Comparison of ENCODE assay signal across 31 cellular contexts in the genomic region with DNA sequence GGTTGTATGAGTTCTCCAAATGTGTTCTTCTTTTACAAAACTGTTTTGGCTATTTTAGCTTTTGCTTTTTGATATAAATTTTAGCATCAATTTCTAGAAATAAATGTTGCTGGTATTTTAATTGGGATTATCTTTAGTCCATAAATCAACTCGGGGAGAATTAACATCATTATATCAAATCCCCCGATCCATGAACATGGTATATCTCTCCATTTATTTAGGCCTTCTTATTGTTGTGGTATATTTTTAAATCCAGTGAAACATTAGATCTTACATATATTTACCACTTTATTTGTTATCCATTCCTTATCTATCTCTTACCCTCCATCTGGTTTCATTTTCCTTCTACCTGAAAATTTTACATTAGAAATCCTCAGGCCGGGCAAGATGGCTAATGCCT. TPM values are rescaled to one million over a fixed set of nuclear protein-coding genes. Genes with fewer than 3 reads are reported as not detected.
"Had no signal": no experiment of that assay in that cellular context is flagged by ENCODE, and none has a peak within 500 bp of the region (broad histone marks: within the 10 kb centered on the region; RNA-seq: fewer than 3 reads in every experiment).

No MANE protein-coding gene starts in this region.

- H3K4me3 ChIP-seq: adrenal gland, ascending aorta, body of pancreas, breast epithelium, cardiac muscle cell had no signal

- DNase-seq: activated effector memory CD4-positive, alpha-beta T cell treated with anti-CD3 and anti-CD28 coated beads, Interleukin-2, amount 50 U/mL, for 16 hours; activated effector memory CD4-positive, alpha-beta T cell treated with Interleukin-2 at 50 U/mL for 16 hours; activated gamma-delta T cell; activated gamma-delta T cell treated with Interleukin-2 at 50 U/mL for 16 hours; activated naive CD4-positive, alpha-beta T cell; activated naive CD4-positive, alpha-beta T cell treated with anti-CD3 and anti-CD28 coated beads for 36 hours; activated naive CD4-positive, alpha-beta T cell treated with anti-CD3 and anti-CD28 coated beads, Interleukin-2, amount 10 ng/mL, durations not matched to agents 7 days and 5 days; activated naive CD4-positive, alpha-beta T cell treated with anti-CD3 and anti-CD28 coated beads, Interleukin-2, amount 50 U/mL, for 16 hours; activated naive CD4-positive, alpha-beta T cell treated with Interleukin-2 at 50 U/mL for 16 hours; activated naive CD8-positive, alpha-beta T cell treated with anti-CD3 and anti-CD28 coated beads for 36 hours; activated naive CD8-positive, alpha-beta T cell treated with anti-CD3 and anti-CD28 coated beads, Interleukin-2, amount 10 ng/mL, durations not matched to agents 7 days and 5 days; activated naive CD8-positive, alpha-beta T cell treated with anti-CD3 and anti-CD28 coated beads, Interleukin-2, amount 50 U/mL, for 24 hours; activated T-cell treated with anti-CD3 and anti-CD28 coated beads, Interleukin-2, amount 50 U/mL, for 24 hours; activated T-cell treated with anti-CD3 and anti-CD28 coated beads, Interleukin-2, amount 50 U/mL, for 4 hours; activated T-cell treated with anti-CD3 and anti-CD28 coated beads, Interleukin-2, amount 50 U/mL, for 48 hours; activated T-cell treated with anti-CD3 and anti-CD28 coated beads, Interleukin-2, amount 50 U/mL, for 72 hours; adrenal gland; amniotic stem cell; amygdala; anterior cingulate cortex; aorta; body of pancreas; brain microvascular endothelial cell; caudate nucleus; central memory CD4-positive, alpha-beta T cell; cerebellar nuclear complex had no signal

- H3K27me3 ChIP-seq: adrenal gland, ascending aorta, body of pancreas, brain microvascular endothelial cell, breast epithelium, cardiac muscle cell had no signal

- ATAC-seq: activated naive CD4-positive, alpha-beta T cell treated with anti-CD3 and anti-CD28 coated beads, Interleukin-2, amount 50 U/mL, for 72 hours; activated naive CD8-positive, alpha-beta T cell treated with anti-CD3 and anti-CD28 coated beads, Interleukin-2, amount 50 U/mL, for 24 hours; activated T-cell treated with anti-CD3 and anti-CD28 coated beads, Interleukin-2, amount 50 U/mL, for 4 hours; activated T-cell treated with anti-CD3 and anti-CD28 coated beads, Interleukin-2, amount 50 U/mL, for 72 hours; activated T-helper 17 cell treated with anti-CD3 and anti-CD28 coated beads, Interleukin-2, amount 50 U/mL, for 72 hours; body of pancreas had no signal

- H3K4me1 ChIP-seq: adrenal gland, ascending aorta, breast epithelium had no signal

- H3K27ac ChIP-seq: adrenal gland, ascending aorta, body of pancreas, brain microvascular endothelial cell, breast epithelium, cardiac muscle cell had no signal

- H3K9me3 ChIP-seq: adrenal gland, body of pancreas had no signal

- H3K36me3 ChIP-seq: adrenal gland, ascending aorta, brain microvascular endothelial cell, breast epithelium, cardiac muscle cell had no signal

RNA-seq across cellular contexts. Expression of a gene that starts 52.0 kb away (rescaled TPM):
- total RNA-seq: ascending aorta had no signal
